17 cellular contexts compared by ENCODE assay signal in the genomic region with DNA sequence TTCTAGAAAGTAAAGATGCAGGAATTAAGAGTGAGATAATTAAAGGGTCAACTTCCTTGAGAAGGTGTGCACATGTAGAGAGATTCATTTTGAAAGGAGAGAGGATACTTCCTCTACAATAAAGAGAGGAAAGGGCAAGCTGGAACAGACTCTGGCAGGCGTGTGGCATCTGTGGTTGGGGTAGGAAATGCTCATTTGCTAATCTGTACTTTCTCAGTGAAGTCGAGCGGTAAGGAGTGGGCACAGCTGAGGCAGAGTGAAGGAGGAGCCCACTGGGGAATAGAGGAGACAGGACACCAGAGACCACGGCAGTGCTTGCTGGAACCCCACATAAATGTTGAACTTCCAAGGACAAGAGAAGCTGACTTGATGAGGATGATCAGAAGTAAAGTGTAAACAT. TPM values are rescaled to one million over a fixed set of nuclear protein-coding genes. Genes with fewer than 3 reads are reported as not detected.
DNase-seq lines count a peak whose midpoint lies in the region; ATAC-seq, FAIRE-seq and TF ChIP-seq lines count a peak whose summit lies in the region.
"Had no signal": no experiment of that assay in that cellular context is flagged by ENCODE, and none has a peak within 500 bp of the region (broad histone marks: within the 10 kb centered on the region; RNA-seq: fewer than 3 reads in every experiment).

No MANE protein-coding gene starts in this region.

- H3K4me3 Mint-ChIP-seq in CD14-positive monocyte (no peak overlapping the region), memory B cell (no peak overlapping the region)
- H3K4me3 Mint-ChIP-seq in activated CD4-positive, alpha-beta memory T cell treated with anti-CD3 and anti-CD28 coated beads, Interleukin-2, amount 10 ng/mL, durations not matched to agents 7 days and 5 days, result no peak overlapping the region

- intact Hi-C loops in CD14-positive monocyte (cut with micrococcal nuclease) (no loop called here), head of caudate nucleus (cut with DNase I) (no loop called here)

- H3K9me3 Mint-ChIP-seq in CD14-positive monocyte (no peaks in the 10 kb centered on the region), memory B cell (no peaks in the 10 kb centered on the region)
- no peaks in the 10 kb centered on the region for H3K9me3 Mint-ChIP-seq in activated CD4-positive, alpha-beta memory T cell treated with anti-CD3 and anti-CD28 coated beads, Interleukin-2, amount 10 ng/mL, durations not matched to agents 7 days and 5 days

- H3K27me3 Mint-ChIP-seq in CD14-positive monocyte (ENCODE audit: low read depth in 3 of 3) (no peaks in the 10 kb centered on the region), memory B cell (no peaks in the 10 kb centered on the region)
- no peaks in the 10 kb centered on the region for H3K27me3 Mint-ChIP-seq in activated CD4-positive, alpha-beta memory T cell treated with anti-CD3 and anti-CD28 coated beads, Interleukin-2, amount 10 ng/mL, durations not matched to agents 7 days and 5 days

- H3K27ac Mint-ChIP-seq in CD14-positive monocyte (peak overlapping the region in 4 of 7 donors; percentile 1 to 10 (median 6)), memory B cell (peak overlapping the region; percentile 71)
- H3K27ac Mint-ChIP-seq in activated CD4-positive, alpha-beta memory T cell treated with anti-CD3 and anti-CD28 coated beads, Interleukin-2, amount 10 ng/mL, durations not matched to agents 7 days and 5 days, result peak overlapping the region; percentile 24

- POLR2A ChIA-PET in activated CD4-positive, alpha-beta memory T cell treated with anti-CD3 and anti-CD28 coated beads, Interleukin-2, amount 10 ng/mL, durations not matched to agents 7 days and 5 days (lab: Charles Lee), result no interaction called here

- H3K36me3 Mint-ChIP-seq in CD14-positive monocyte, result peaks cover 88 to 90% of the 10 kb centered on the region in 2 donors
- peaks cover 63% of the 10 kb centered on the region for H3K36me3 Mint-ChIP-seq in activated CD4-positive, alpha-beta memory T cell treated with anti-CD3 and anti-CD28 coated beads, Interleukin-2, amount 10 ng/mL, durations not matched to agents 7 days and 5 days (ENCODE audit: low read depth)
- peaks cover 43% of the 10 kb centered on the region for H3K36me3 Mint-ChIP-seq in memory B cell

- CTCF ChIA-PET in activated CD4-positive, alpha-beta memory T cell treated with anti-CD3 and anti-CD28 coated beads, Interleukin-2, amount 10 ng/mL, durations not matched to agents 7 days and 5 days (lab: Charles Lee), result no interaction called here

- no peak for FAIRE-seq in GM19239 (lab: Jason Lieb, UNC)
- FAIRE-seq: endometrium had no signal

- no peak for DNase-seq in CD14-positive monocyte (ENCODE audit: low spot score)
- peak; percentile 67 for DNase-seq in GF-D8 (lab: John Stamatoyannopoulos, UW)
- DNase-seq in activated CD4-positive, alpha-beta memory T cell treated with anti-CD3 and anti-CD28 coated beads, Interleukin-2, amount 10 ng/mL, durations not matched to agents 7 days and 5 days, result no peak
- no peak for DNase-seq in memory B cell (ENCODE audit: low spot score in 2 of 2)
- DNase-seq in cerebellar cortex (ENCODE audit: low spot score), result no peak
- DNase-seq in GM20000 (ENCODE audit: low spot score), result no peak
- no peak for DNase-seq in GM19239 (ENCODE audit: insufficient read length, low spot score)
- DNase-seq in head of caudate nucleus, result no peak
- DNase-seq: adrenal gland, BE2C, cerebellar nuclear complex, foreskin keratinocyte, left ventricle myocardium inferior, NCI-H1694, NCI-H510A had no signal

- TF ChIP-seq CTCF in CD14-positive monocyte (IDR thresholded peaks at IDR 0.05), result no peak
- TF ChIP-seq CTCF in GM20000 (IDR thresholded peaks at IDR 0.05; ENCODE audit: extremely low read depth, missing control alignments), result no peak

- H3K4me1 Mint-ChIP-seq in CD14-positive monocyte, result no peaks in the 10 kb centered on the region
- H3K4me1 Mint-ChIP-seq in activated CD4-positive, alpha-beta memory T cell treated with anti-CD3 and anti-CD28 coated beads, Interleukin-2, amount 10 ng/mL, durations not matched to agents 7 days and 5 days, result peaks cover 17% of the 10 kb centered on the region
- H3K4me1 Mint-ChIP-seq in memory B cell, result peaks cover 5% of the 10 kb centered on the region

- no peak for ATAC-seq in memory B cell (ENCODE audit: low read depth)
- ATAC-seq: foreskin keratinocyte had no signal

RNA-seq across cellular contexts. Expression of gene PCSK9, which starts 49.1 kb away (rescaled TPM):
- polyA plus RNA-seq in CD14-positive monocyte, result not detected
- under 1 TPM; 0.05 to 0.18 TPM for total RNA-seq in activated CD4-positive, alpha-beta memory T cell treated with anti-CD3 and anti-CD28 coated beads, Interleukin-2, amount 10 ng/mL, durations not matched to agents 7 days and 5 days
- total RNA-seq: left ventricle myocardium inferior, OCI-LY7 had no signal

Comparison
In these comparisons a context has a peak if more than half of its experiments do, and no peak if none do; other contexts are left out.
1. H3K27ac Mint-ChIP-seq: peak in every context shown above with its lines; median percentile 71 in memory B cell; 24 in activated CD4-positive, alpha-beta memory T cell treated with anti-CD3 and anti-CD28 coated beads, Interleukin-2, amount 10 ng/mL, durations not matched to agents 7 days and 5 days; 6 in CD14-positive monocyte.